In genomic region chr16:68022728-68023537, GRCh38 we compare ENCODE assay signal across 8 cellular contexts. TPM values are rescaled to one million over a fixed set of nuclear protein-coding genes. Genes with fewer than 3 reads are reported as not detected.
A peak's percentile ranks its signal among the peaks of the same experiment; 100 is the strongest.
DNase-seq lines count a peak whose midpoint lies in the region; ATAC-seq and TF ChIP-seq lines count a peak whose summit lies in the region.

A gene with protein sequence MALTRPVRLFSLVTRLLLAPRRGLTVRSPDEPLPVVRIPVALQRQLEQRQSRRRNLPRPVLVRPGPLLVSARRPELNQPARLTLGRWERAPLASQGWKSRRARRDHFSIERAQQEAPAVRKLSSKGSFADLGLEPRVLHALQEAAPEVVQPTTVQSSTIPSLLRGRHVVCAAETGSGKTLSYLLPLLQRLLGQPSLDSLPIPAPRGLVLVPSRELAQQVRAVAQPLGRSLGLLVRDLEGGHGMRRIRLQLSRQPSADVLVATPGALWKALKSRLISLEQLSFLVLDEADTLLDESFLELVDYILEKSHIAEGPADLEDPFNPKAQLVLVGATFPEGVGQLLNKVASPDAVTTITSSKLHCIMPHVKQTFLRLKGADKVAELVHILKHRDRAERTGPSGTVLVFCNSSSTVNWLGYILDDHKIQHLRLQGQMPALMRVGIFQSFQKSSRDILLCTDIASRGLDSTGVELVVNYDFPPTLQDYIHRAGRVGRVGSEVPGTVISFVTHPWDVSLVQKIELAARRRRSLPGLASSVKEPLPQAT (minus strand): TSS chr16:68023232. CDS start chr16:68023202, 30 bp downstream.
TSS of gene DUS2 (plus strand) at chr16:68023284. CDS start at chr16:68038024, 14,740 bp downstream.

- H3K4me1 ChIP-seq in Caco-2 = no peaks in the 10 kb centered on the region; the same call in 1 of the 2 replicates
- H3K4me1 ChIP-seq in HUES6 (ENCODE audit: control insufficient read depth, insufficient read depth, low read length) = no peaks in the 10 kb centered on the region
- H3K4me1 ChIP-seq in OCI-LY3 (ENCODE audit: low read length) = peaks cover 16% of the 10 kb centered on the region

- H3K4me1 Mint-ChIP-seq in Caco-2 (ENCODE audit: low read depth, unreplicated experiment) (peaks cover 8% of the 10 kb centered on the region), endothelial cell (ENCODE audit: unreplicated experiment) (peaks cover 14% of the 10 kb centered on the region), mesothelial cell of epicardium (peaks cover 20% of the 10 kb centered on the region)

- TSS peak; percentile 69 for BruUV-seq in Caco-2 (replicated peaks; lab: Mats Ljungman, UMichigan)

- H3K27ac ChIP-seq in HUES6 (ENCODE audit: low read depth, low read length) (peak within 1 kb of the TSS; percentile 92), OCI-LY3 (ENCODE audit: low read length) (peak within 1 kb of the TSS; percentile 56)

- DNase-seq in Caco-2 = peak; percentile 94 to 96
- DNase-seq in activated CD8-positive, alpha-beta memory T cell treated with anti-CD3 and anti-CD28 coated beads, Interleukin-2, amount 50 U/mL, for 4 hours = peak; percentile 96
- peak; percentile 90 for DNase-seq in endothelial cell (ENCODE audit: low spot score)
- DNase-seq in mesothelial cell of epicardium (ENCODE audit: low spot score in 2 of 2, unreplicated experiment in 2 of 2) = peak; percentile 84 to 98
- DNase-seq in stimulated activated CD8-positive, alpha-beta memory T cell treated with anti-CD3 and anti-CD28 coated beads, Interleukin-15, amount 100 ng/mL, for 24 hours (ENCODE audit: low read depth) = peak; percentile 96

- no peak for TF ChIP-seq CTCF in Caco-2 (IDR thresholded peaks at IDR 0.05; ENCODE audit: insufficient read depth in 1 of 2, low read depth in 1 of 2, low read length in 1 of 2, severe bottlenecking in 1 of 2, unreplicated experiment in 1 of 2)
- no peak for TF ChIP-seq CTCF in OCI-LY3 (IDR thresholded peaks at IDR 0.05; ENCODE audit: low read depth, low read length)
- TF ChIP-seq CTCF in endothelial cell (IDR thresholded peaks at IDR 0.05; ENCODE audit: unreplicated experiment) = no peak
- TF ChIP-seq CTCF in mesothelial cell of epicardium (IDR thresholded peaks at IDR 0.05; ENCODE audit: unreplicated experiment) = no peak

- peak within 1 kb of the TSS; percentile 92 for H3K4me2 ChIP-seq in OCI-LY3 (ENCODE audit: low read length)

- H3K4me3 ChIP-seq in Caco-2 (ENCODE audit: low read depth, low read length) (peak within 1 kb of the TSS; percentile 89), HUES6 (ENCODE audit: low read depth, low read length) (peak within 1 kb of the TSS; percentile 87), OCI-LY3 (ENCODE audit: low read length) (peak within 1 kb of the TSS; percentile 91)

- H3K27me3 Mint-ChIP-seq in Caco-2 (ENCODE audit: insufficient read depth, unreplicated experiment) = no peaks in the 10 kb centered on the region
- H3K27me3 Mint-ChIP-seq in endothelial cell (ENCODE audit: unreplicated experiment) = peaks cover 1% of the 10 kb centered on the region
- peaks cover 2% of the 10 kb centered on the region for H3K27me3 Mint-ChIP-seq in mesothelial cell of epicardium (ENCODE audit: low read depth)

- H3K79me2 ChIP-seq in OCI-LY3 (ENCODE audit: low read length) = peaks cover 46% of the 10 kb centered on the region

- H3K4me3 Mint-ChIP-seq in Caco-2 (ENCODE audit: unreplicated experiment) (peak within 1 kb of the TSS; percentile 83), endothelial cell (ENCODE audit: unreplicated experiment) (peak within 1 kb of the TSS; percentile 100), mesothelial cell of epicardium (peak within 1 kb of the TSS; percentile 91)

- ATAC-seq in GM21381 (IDR thresholded peaks at IDR 0.05; ENCODE audit: unreplicated experiment) = peak; percentile 88

- peak within 1 kb of the TSS; percentile 65 for H2AFZ ChIP-seq in OCI-LY3 (ENCODE audit: low read depth, low read length)

- no peaks in the 10 kb centered on the region for H3K9me3 Mint-ChIP-seq in Caco-2 (ENCODE audit: unreplicated experiment)
- H3K9me3 Mint-ChIP-seq in endothelial cell (ENCODE audit: unreplicated experiment) = no peaks in the 10 kb centered on the region
- H3K9me3 Mint-ChIP-seq in mesothelial cell of epicardium = no peaks in the 10 kb centered on the region

- H3K27me3 ChIP-seq in Caco-2 (replicated peaks; ENCODE audit: control insufficient read depth, insufficient read depth, low read length) = no peaks in the 10 kb centered on the region
- no peaks in the 10 kb centered on the region for H3K27me3 ChIP-seq in HUES6 (ENCODE audit: control insufficient read depth, insufficient read depth, low read length)
- H3K27me3 ChIP-seq in OCI-LY3 (ENCODE audit: low read depth, low read length) = no peaks in the 10 kb centered on the region

- H3K9me3 ChIP-seq in Caco-2 (no peaks in the 10 kb centered on the region), HUES6 (ENCODE audit: control insufficient read depth, insufficient read depth, low read depth, low read length) (no peaks in the 10 kb centered on the region), OCI-LY3 (ENCODE audit: insufficient read depth, low read length) (no peaks in the 10 kb centered on the region)

- intact Hi-C loops in Caco-2 (cut with micrococcal nuclease; ENCODE audit: unreplicated experiment) = loop anchor here (1.0 kb wide), 1 partner anchor 41 kb away; no protein-coding TSS in a partner anchor

- CTCF ChIA-PET in Caco-2 (lab: Charles Lee) = interaction anchor here (0.5 to 1.4 kb wide), 5 partner anchors 12 to 1222 kb away, joined by 3 to 7 read pairs (median 4); no protein-coding TSS in a partner anchor

- POLR2A ChIA-PET in Caco-2 (lab: Charles Lee) = interaction anchor here (0.5 to 1.9 kb wide), 12 partner anchors 20 to 1810 kb away, joined by 3 to 7 read pairs (median 3); partner anchors contain the start of genes GFOD2, PRMT7, PSMB10 and SLC7A6OS

- H3K36me3 Mint-ChIP-seq in Caco-2 (ENCODE audit: insufficient read depth, unreplicated experiment) = peaks cover 30% of the 10 kb centered on the region
- H3K36me3 Mint-ChIP-seq in endothelial cell (ENCODE audit: low read depth, unreplicated experiment) = peaks cover 6% of the 10 kb centered on the region
- peaks cover 18% of the 10 kb centered on the region for H3K36me3 Mint-ChIP-seq in mesothelial cell of epicardium

- H3K36me3 ChIP-seq in Caco-2 (ENCODE audit: control insufficient read depth, insufficient read depth, low read length) = no peaks in the 10 kb centered on the region; the same call in none of the 2 replicates
- peaks cover 24% of the 10 kb centered on the region for H3K36me3 ChIP-seq in HUES6 (ENCODE audit: control insufficient read depth, insufficient read depth, low read length)
- peaks cover 28% of the 10 kb centered on the region for H3K36me3 ChIP-seq in OCI-LY3 (replicated peaks; ENCODE audit: low read depth, low read length)

- H3K9ac ChIP-seq in HUES6 (ENCODE audit: low read length) (peak within 1 kb of the TSS; percentile 84), OCI-LY3 (ENCODE audit: low read length) (peak within 1 kb of the TSS; percentile 89)

- H4K20me1 ChIP-seq in OCI-LY3 (ENCODE audit: insufficient read depth, low read length) = no peaks in the 10 kb centered on the region

- H3K27ac Mint-ChIP-seq in Caco-2 (ENCODE audit: unreplicated experiment) (peak within 1 kb of the TSS; percentile 90), endothelial cell (ENCODE audit: unreplicated experiment) (peak within 1 kb of the TSS; percentile 98), mesothelial cell of epicardium (peak within 1 kb of the TSS; percentile 99)

RNA-seq across cellular contexts. Expression of the first gene that starts in this region (rescaled TPM):
- total RNA-seq in Caco-2 (2022) = 15.9 and 17.1 TPM in 2 replicates
- 10.3 TPM for total RNA-seq in endothelial cell (ENCODE audit: unreplicated experiment)
- 11.8 to 12.5 TPM (median 11.9 TPM) in 3 replicates for total RNA-seq in mesothelial cell of epicardium

RNA-seq across cellular contexts. Expression of gene DUS2, which starts in this region (rescaled TPM):
- total RNA-seq in Caco-2 (2022) (33.6 and 37.4 TPM in 2 replicates), endothelial cell (ENCODE audit: unreplicated experiment) (16.4 TPM), mesothelial cell of epicardium (18.1 to 20.8 TPM (median 19.4 TPM) in 3 replicates)

Comparison
In these comparisons a context has a peak if more than half of its experiments do, and no peak if none do; other contexts are left out.
1. Peak in every context shown above with its lines: DNase-seq, ATAC-seq, H3K4me3 ChIP-seq and H3K27ac ChIP-seq.